In genomic region chr17:38741853-38742421, GRCh38 we compare ENCODE assay signal across 10 cellular contexts. TPM values are rescaled to one million over a fixed set of nuclear protein-coding genes. Genes with fewer than 3 reads are reported as not detected.
DNase-seq lines count a peak whose midpoint lies in the region; ATAC-seq, FAIRE-seq and TF ChIP-seq lines count a peak whose summit lies in the region.
"Had no signal": no experiment of that assay in that cellular context is flagged by ENCODE, and none has a peak within 500 bp of the region (broad histone marks: within the 10 kb centered on the region; RNA-seq: fewer than 3 reads in every experiment).

No MANE protein-coding gene starts in this region.

- DNase-seq in LNCaP clone FGC (ENCODE audit: low read depth) (peak; percentile 79), body of pancreas (peak; percentile 92 to 95 (median 95)), HepG2 (ENCODE audit: low spot score) (no peak), neuronal stem cell (ENCODE audit: low spot score) (no peak), amygdala (lab: John Stamatoyannopoulos, UW) (no peak)
- no peak for DNase-seq in activated naive CD8-positive, alpha-beta T cell treated with anti-CD3 and anti-CD28 coated beads for 36 hours
- DNase-seq: activated B cell treated with CpG ODN at 0.5 μM for 24 hours, NCI-H526 treated with DMSO at 0.1 percent for 48 hours had no signal

- H3K4me1 Mint-ChIP-seq in activated naive CD8-positive, alpha-beta T cell treated with anti-CD3 and anti-CD28 coated beads for 36 hours, result peaks cover 11% of the 10 kb centered on the region

- H3K9me3 Mint-ChIP-seq in activated naive CD8-positive, alpha-beta T cell treated with anti-CD3 and anti-CD28 coated beads for 36 hours, result no peaks in the 10 kb centered on the region
- H3K9me3 Mint-ChIP-seq: activated B cell treated with CpG ODN at 0.5 μM for 24 hours had no signal

- TF ChIP-seq CTCF in LNCaP clone FGC (IDR thresholded peaks at IDR 0.05; ENCODE audit: control insufficient read depth, extremely low read depth, insufficient read depth), result no peak
- TF ChIP-seq CTCF in body of pancreas (IDR thresholded peaks at IDR 0.05), result no peak
- TF ChIP-seq CTCF in HepG2 (CRISPR knock-in tag; IDR thresholded peaks at IDR 0.05), result no peak

- H3K9me3 ChIP-seq in body of pancreas (no peaks in the 10 kb centered on the region), HepG2 (ENCODE audit: low read length) (no peaks in the 10 kb centered on the region), stomach smooth muscle (ENCODE audit: control insufficient read depth in 2 of 2, low read length in 2 of 2) (no peaks in the 10 kb centered on the region), neuronal stem cell (replicated peaks in 1 of 2; ENCODE audit: control insufficient read depth in 2 of 2, insufficient read depth in 1 of 2, low read depth in 1 of 2, low read length in 2 of 2) (no peaks in the 10 kb centered on the region)

- TF ChIP-seq RAD21 in HepG2 (CRISPR knock-in tag; IDR thresholded peaks at IDR 0.05), result no peak

- BruUV-seq in HepG2 (replicated peaks; lab: Mats Ljungman, UMichigan), result no TSS peak

- H3K27ac Mint-ChIP-seq in activated naive CD8-positive, alpha-beta T cell treated with anti-CD3 and anti-CD28 coated beads for 36 hours, result no peak overlapping the region
- H3K27ac Mint-ChIP-seq: activated B cell treated with CpG ODN at 0.5 μM for 24 hours had no signal

- peaks cover 0 to 13% of the 10 kb centered on the region in 2 donors for H3K36me3 ChIP-seq in body of pancreas (replicated peaks in 1 of 2; ENCODE audit: insufficient read depth in 1 of 2, low read depth in 2 of 2)
- H3K36me3 ChIP-seq in HepG2 (replicated peaks in 1 of 2; ENCODE audit: control insufficient read depth in 1 of 2, insufficient read depth in 2 of 2, low read length in 2 of 2), result peaks cover 26 to 46% of the 10 kb centered on the region in 2 experiments
- H3K36me3 ChIP-seq in stomach smooth muscle (ENCODE audit: control insufficient read depth in 2 of 2, insufficient read depth in 2 of 2, low read length in 2 of 2), result peaks cover 6 to 11% of the 10 kb centered on the region in 2 donors
- peaks cover 31 to 65% of the 10 kb centered on the region in 2 donors for H3K36me3 ChIP-seq in neuronal stem cell (replicated peaks in 1 of 2; ENCODE audit: control insufficient read depth in 2 of 2, insufficient read depth in 2 of 2, low read length in 2 of 2)

- no peak overlapping the region for H2AFZ ChIP-seq in HepG2 (ENCODE audit: low read length)
- no peak overlapping the region for H2AFZ ChIP-seq in neuronal stem cell (ENCODE audit: low read length)

- H3K14ac ChIP-seq in neuronal stem cell (ENCODE audit: low read length), result no peak overlapping the region

- no peaks in the 10 kb centered on the region for H3K36me3 Mint-ChIP-seq in activated naive CD8-positive, alpha-beta T cell treated with anti-CD3 and anti-CD28 coated beads for 36 hours

- FAIRE-seq in HepG2 (lab: Jason Lieb, UNC), result no peak

- ATAC-seq in body of pancreas (peak; percentile 89), HepG2 (no peak), GM18519 (IDR thresholded peaks at IDR 0.05; ENCODE audit: low FRiP score, unreplicated experiment) (no peak)

- POLR2A ChIA-PET in HepG2 (lab: Yijun Ruan, JAX), result interaction anchor here (1.9 kb wide), 1 partner anchor 11 kb away, joined by 7 read pairs; the partner anchor contains the start of gene CISD3

- intact Hi-C loops in body of pancreas (cut with DNase I), result no loop called here
- intact Hi-C loops in HepG2 (cut with micrococcal nuclease; ENCODE audit: unreplicated experiment), result no loop called here

- H3K4ac ChIP-seq in neuronal stem cell (ENCODE audit: low read length), result no peak overlapping the region

- in situ Hi-C loops in HepG2 (cut with HindIII; ENCODE audit: extremely low pct_ligation_motif_present, low pct_unique_long_range_greater_than_20kb), result no loop called here

- H3K4me2 ChIP-seq in HepG2 (ENCODE audit: low read depth, low read length) (no peak overlapping the region), neuronal stem cell (ENCODE audit: insufficient read depth, low read length, poor library complexity, severe bottlenecking) (no peak overlapping the region)

- no peak overlapping the region for H4K8ac ChIP-seq in neuronal stem cell (ENCODE audit: low read depth, low read length)

- peak overlapping the region; percentile 26 for H3K4me3 ChIP-seq in LNCaP clone FGC (ENCODE audit: low read depth, low read length)
- H3K4me3 ChIP-seq in body of pancreas, result no peak overlapping the region
- H3K4me3 ChIP-seq in HepG2 (replicated peaks in 1 of 3; ENCODE audit: insufficient read depth in 1 of 3, low read depth in 2 of 3, low read length in 3 of 3), result no peak overlapping the region; a peak in 1 of 6 replicates
- H3K4me3 ChIP-seq in stomach smooth muscle (ENCODE audit: low read length in 2 of 2), result peak overlapping the region; percentile 22 to 52
- no peak overlapping the region for H3K4me3 ChIP-seq in neuronal stem cell (ENCODE audit: low read length in 2 of 2)

- H4K20me1 ChIP-seq in HepG2 (ENCODE audit: insufficient read depth, low read length), result peaks cover 30% of the 10 kb centered on the region

- H4K91ac ChIP-seq in neuronal stem cell (ENCODE audit: low read depth, low read length, poor library complexity), result no peak overlapping the region

- H2BK5ac ChIP-seq in neuronal stem cell (ENCODE audit: low read length), result no peak overlapping the region

- TF ChIP-seq EP300 in HepG2 (IDR thresholded peaks at IDR 0.05; ENCODE audit: low read depth in 2 of 2, low read length in 2 of 2) (no peak), HepG2 (CRISPR knock-in tag; IDR thresholded peaks at IDR 0.05; ENCODE audit: borderline replicate concordance) (no peak)

- H3K27me3 ChIP-seq in body of pancreas (no peaks in the 10 kb centered on the region), HepG2 (ENCODE audit: control insufficient read depth in 1 of 2, insufficient read depth in 2 of 2, low read length in 2 of 2) (no peaks in the 10 kb centered on the region), stomach smooth muscle (ENCODE audit: control insufficient read depth in 1 of 2, insufficient read depth in 2 of 2, low read length in 2 of 2) (no peaks in the 10 kb centered on the region), neuronal stem cell (ENCODE audit: control insufficient read depth in 3 of 3, insufficient read depth in 3 of 3, low read depth in 1 of 3, low read length in 3 of 3) (no peaks in the 10 kb centered on the region)

- no peak overlapping the region for H3K23ac ChIP-seq in neuronal stem cell (ENCODE audit: low read depth, low read length, poor library complexity)

- H3K27me3 Mint-ChIP-seq in activated naive CD8-positive, alpha-beta T cell treated with anti-CD3 and anti-CD28 coated beads for 36 hours, result peaks cover 32% of the 10 kb centered on the region

- CTCF ChIA-PET in HepG2 (lab: Yijun Ruan, JAX; ENCODE audit: low intra/inter-chr PET ratio, low total read pairs), result no interaction called here

- peaks cover 30% of the 10 kb centered on the region for H3K79me1 ChIP-seq in neuronal stem cell (ENCODE audit: low read depth, low read length)

- H3K18ac ChIP-seq in neuronal stem cell (ENCODE audit: low read length), result no peak overlapping the region

- peaks cover 52% of the 10 kb centered on the region for H3K4me1 ChIP-seq in body of pancreas
- peaks cover 56% of the 10 kb centered on the region for H3K4me1 ChIP-seq in HepG2 (ENCODE audit: insufficient read depth, low read length)
- H3K4me1 ChIP-seq in stomach smooth muscle (ENCODE audit: control insufficient read depth, insufficient read depth, low read length), result peaks cover 44% of the 10 kb centered on the region
- peaks cover 23 to 25% of the 10 kb centered on the region in 2 donors for H3K4me1 ChIP-seq in neuronal stem cell (ENCODE audit: control insufficient read depth in 2 of 2, insufficient read depth in 1 of 2, low read depth in 1 of 2, low read length in 2 of 2)

- no peak overlapping the region for H2BK12ac ChIP-seq in neuronal stem cell (ENCODE audit: low read length)

- H3K4me3 Mint-ChIP-seq in activated naive CD8-positive, alpha-beta T cell treated with anti-CD3 and anti-CD28 coated beads for 36 hours, result no peak overlapping the region
- H3K4me3 Mint-ChIP-seq: activated B cell treated with CpG ODN at 0.5 μM for 24 hours had no signal

- H3K27ac ChIP-seq in body of pancreas, result peak overlapping the region; percentile 78 to 95 (median 84)
- H3K27ac ChIP-seq in HepG2 (ENCODE audit: extremely low read length, insufficient read depth, low read length), result peak overlapping the region; percentile 48
- H3K27ac ChIP-seq in stomach smooth muscle (ENCODE audit: low read length), result peak overlapping the region; percentile 85
- no peak overlapping the region for H3K27ac ChIP-seq in neuronal stem cell (replicated peaks; ENCODE audit: low read length)

- WGBS in body of pancreas, 2 donors, result 13 to 23% methylated on average over 4 to 8 of the region's 8 CpGs
- 81% methylated on average over 8 of the region's 8 CpGs for WGBS in HepG2 (ENCODE audit: low lambda C conversion rate)
- no CpG with 5 or more reads among the region's 8 CpGs for WGBS in neuronal stem cell (ENCODE audit: extremely low coverage in 2 of 2, insufficient read length in 2 of 2, insufficient replicate concordance in 1 of 2), 2 donors

- H2AK5ac ChIP-seq in neuronal stem cell (ENCODE audit: low read depth, low read length), result no peak overlapping the region

- H3K79me2 ChIP-seq in HepG2 (ENCODE audit: insufficient read depth, low read length), result peaks cover 67% of the 10 kb centered on the region

- peak in 2 of 3 donors; percentile 54 to 62 for TF ChIP-seq POLR2A in body of pancreas (IDR thresholded peaks at IDR 0.05)
- no peak for TF ChIP-seq POLR2A in HepG2 (IDR thresholded peaks at IDR 0.05; ENCODE audit: insufficient read depth in 1 of 2, low read depth in 2 of 2, low read length in 2 of 2)

- no peak overlapping the region for H2BK120ac ChIP-seq in neuronal stem cell (ENCODE audit: low read depth, low read length)

- no peak overlapping the region for H2BK15ac ChIP-seq in neuronal stem cell (ENCODE audit: low read length)

- H3K9ac ChIP-seq in HepG2 (ENCODE audit: insufficient read depth, low read depth, low read length) (0 out of 2 replicates have a peak overlapping the region, but pooled peaks have one; percentile 12), stomach smooth muscle (ENCODE audit: low read length in 2 of 2) (peak overlapping the region; percentile 47 to 48), neuronal stem cell (ENCODE audit: low read depth, low read length, poor library complexity) (no peak overlapping the region)

RNA-seq across cellular contexts. Expression of gene PCGF2, which starts 6.2 kb away (rescaled TPM):
- 1 to 10 TPM; 5.9 to 9.3 TPM for total RNA-seq in body of pancreas
- 11.6 and 11.7 TPM in 2 replicates for total RNA-seq in HepG2 (2016; rRNA removed; fragmentation: Illumina TruSeq; extraction: Trizol)
- total RNA-seq in HepG2 (2016; cell fraction: cytosol; rRNA removed; fragmentation: Illumina TruSeq; extraction: Trizol; ENCODE audit: low read depth), result 12.6 and 19.2 TPM in 2 replicates
- 8.9 and 11.5 TPM in 2 replicates for total RNA-seq in HepG2 (2016; cell fraction: insoluble cytoplasmic fraction; rRNA removed; fragmentation: Illumina TruSeq; extraction: Trizol)
- total RNA-seq in HepG2 (2016; cell fraction: membrane; rRNA removed; fragmentation: Illumina TruSeq; extraction: Trizol), result 33.3 and 35.3 TPM in 2 replicates
- total RNA-seq in HepG2 (2016; cell fraction: nucleus; rRNA removed; fragmentation: Illumina TruSeq; extraction: Trizol), result 13.3 and 14.9 TPM in 2 replicates
- 29.4 and 30.6 TPM in 2 replicates for polyA plus RNA-seq in HepG2 (2011; rRNA removed)
- 18.7 and 30.8 TPM in 2 replicates for polyA plus RNA-seq in HepG2 (2011; cell fraction: cytosol; rRNA removed)
- 53.9 and 68.1 TPM in 2 replicates for polyA plus RNA-seq in HepG2 (2011; cell fraction: nucleus; rRNA removed)
- polyA plus RNA-seq in HepG2 (2012), result 32.6 and 40.9 TPM in 2 replicates
- 194 and 224 TPM in 2 replicates for polyA plus RNA-seq in HepG2 (2016; cell fraction: cytosol; fragmentation: Illumina TruSeq; extraction: Trizol; ENCODE audit: low read depth)
- polyA plus RNA-seq in HepG2 (2016; cell fraction: insoluble cytoplasmic fraction; fragmentation: Illumina TruSeq; extraction: Trizol; ENCODE audit: low read depth), result 44.1 and 62.1 TPM in 2 replicates
- polyA plus RNA-seq in HepG2 (2016; cell fraction: membrane; fragmentation: Illumina TruSeq; extraction: Trizol; ENCODE audit: low read depth), result 209 and 253 TPM in 2 replicates
- 85.1 and 95.0 TPM in 2 replicates for polyA plus RNA-seq in HepG2 (2016; cell fraction: nucleus; fragmentation: Illumina TruSeq; extraction: Trizol; ENCODE audit: insufficient read depth, low read depth)
- polyA minus RNA-seq in HepG2 (2011; rRNA and poly(A)+ RNA removed; ENCODE audit: low replicate concordance), result 11.1 and 38.8 TPM in 2 replicates
- 30.5 and 32.4 TPM in 2 replicates for polyA minus RNA-seq in HepG2 (2011; cell fraction: cytosol; rRNA and poly(A)+ RNA removed)
- 13.9 and 14.2 TPM in 2 replicates for polyA minus RNA-seq in HepG2 (2011; cell fraction: nucleus; rRNA and poly(A)+ RNA removed)
- 74.0 TPM for polyA plus RNA-seq in neuronal stem cell (2013, experiment 1 of 2)
- polyA plus RNA-seq in neuronal stem cell (2013, experiment 2 of 2), result 69.4 TPM
- under 1 TPM; 0.40 to 0.74 TPM for total RNA-seq in activated naive CD8-positive, alpha-beta T cell treated with anti-CD3 and anti-CD28 coated beads for 36 hours
- total RNA-seq: activated B cell treated with CpG ODN at 0.5 μM for 24 hours had no signal

RNA-seq across cellular contexts. Expression of gene PSMB3, which starts 10.6 kb away (rescaled TPM):
- total RNA-seq in body of pancreas (10 to 100 TPM; 68.2 to 99.2 TPM), HepG2 (2016; rRNA removed; fragmentation: Illumina TruSeq; extraction: Trizol) (517 and 688 TPM in 2 replicates)
- total RNA-seq in HepG2 (2016; cell fraction: cytosol; rRNA removed; fragmentation: Illumina TruSeq; extraction: Trizol; ENCODE audit: low read depth), result 265 and 305 TPM in 2 replicates
- total RNA-seq in HepG2 (2016; cell fraction: insoluble cytoplasmic fraction; rRNA removed; fragmentation: Illumina TruSeq; extraction: Trizol), result 517 and 718 TPM in 2 replicates
- 175 and 189 TPM in 2 replicates for total RNA-seq in HepG2 (2016; cell fraction: membrane; rRNA removed; fragmentation: Illumina TruSeq; extraction: Trizol)
- 146 and 163 TPM in 2 replicates for total RNA-seq in HepG2 (2016; cell fraction: nucleus; rRNA removed; fragmentation: Illumina TruSeq; extraction: Trizol)
- 317 and 366 TPM in 2 replicates for polyA plus RNA-seq in HepG2 (2011; rRNA removed)
- 470 and 640 TPM in 2 replicates for polyA plus RNA-seq in HepG2 (2011; cell fraction: cytosol; rRNA removed)
- polyA plus RNA-seq in HepG2 (2011; cell fraction: nucleus; rRNA removed), result 121 and 122 TPM in 2 replicates
- 167 and 213 TPM in 2 replicates for polyA plus RNA-seq in HepG2 (2012)
- 206 and 222 TPM in 2 replicates for polyA plus RNA-seq in HepG2 (2016; cell fraction: cytosol; fragmentation: Illumina TruSeq; extraction: Trizol; ENCODE audit: low read depth)
- polyA plus RNA-seq in HepG2 (2016; cell fraction: insoluble cytoplasmic fraction; fragmentation: Illumina TruSeq; extraction: Trizol; ENCODE audit: low read depth), result 578 and 618 TPM in 2 replicates
- 134 and 136 TPM in 2 replicates for polyA plus RNA-seq in HepG2 (2016; cell fraction: membrane; fragmentation: Illumina TruSeq; extraction: Trizol; ENCODE audit: low read depth)
- polyA plus RNA-seq in HepG2 (2016; cell fraction: nucleus; fragmentation: Illumina TruSeq; extraction: Trizol; ENCODE audit: insufficient read depth, low read depth), result 227 and 228 TPM in 2 replicates
- 383 and 657 TPM in 2 replicates for polyA minus RNA-seq in HepG2 (2011; rRNA and poly(A)+ RNA removed; ENCODE audit: low replicate concordance)
- 84.9 and 103 TPM in 2 replicates for polyA minus RNA-seq in HepG2 (2011; cell fraction: cytosol; rRNA and poly(A)+ RNA removed)
- 32.9 and 35.0 TPM in 2 replicates for polyA minus RNA-seq in HepG2 (2011; cell fraction: nucleus; rRNA and poly(A)+ RNA removed)
- 263 TPM for polyA plus RNA-seq in neuronal stem cell (2013, experiment 1 of 2)
- 265 TPM for polyA plus RNA-seq in neuronal stem cell (2013, experiment 2 of 2)
- total RNA-seq in activated naive CD8-positive, alpha-beta T cell treated with anti-CD3 and anti-CD28 coated beads for 36 hours, result 100 to 1,000 TPM; 284 to 288 TPM

RNA-seq across cellular contexts. Expression of gene CISD3, which starts 11.8 kb away (rescaled TPM):
- total RNA-seq in body of pancreas (10 to 100 TPM; 11.2 TPM), HepG2 (2016; rRNA removed; fragmentation: Illumina TruSeq; extraction: Trizol) (34.1 and 42.6 TPM in 2 replicates)
- 64.2 and 89.3 TPM in 2 replicates for total RNA-seq in HepG2 (2016; cell fraction: cytosol; rRNA removed; fragmentation: Illumina TruSeq; extraction: Trizol; ENCODE audit: low read depth)
- 38.9 and 39.2 TPM in 2 replicates for total RNA-seq in HepG2 (2016; cell fraction: insoluble cytoplasmic fraction; rRNA removed; fragmentation: Illumina TruSeq; extraction: Trizol)
- 72.8 and 92.2 TPM in 2 replicates for total RNA-seq in HepG2 (2016; cell fraction: membrane; rRNA removed; fragmentation: Illumina TruSeq; extraction: Trizol)
- 12.0 and 15.5 TPM in 2 replicates for total RNA-seq in HepG2 (2016; cell fraction: nucleus; rRNA removed; fragmentation: Illumina TruSeq; extraction: Trizol)
- polyA plus RNA-seq in HepG2 (2011; rRNA removed), result 30.0 and 34.9 TPM in 2 replicates
- 15.0 and 24.9 TPM in 2 replicates for polyA plus RNA-seq in HepG2 (2011; cell fraction: cytosol; rRNA removed)
- 10.7 and 11.5 TPM in 2 replicates for polyA plus RNA-seq in HepG2 (2011; cell fraction: nucleus; rRNA removed)
- 34.2 TPM in 2 replicates for polyA plus RNA-seq in HepG2 (2012)
- polyA plus RNA-seq in HepG2 (2016; cell fraction: cytosol; fragmentation: Illumina TruSeq; extraction: Trizol; ENCODE audit: low read depth), result 183 and 249 TPM in 2 replicates
- 69.7 and 77.8 TPM in 2 replicates for polyA plus RNA-seq in HepG2 (2016; cell fraction: insoluble cytoplasmic fraction; fragmentation: Illumina TruSeq; extraction: Trizol; ENCODE audit: low read depth)
- 135 and 168 TPM in 2 replicates for polyA plus RNA-seq in HepG2 (2016; cell fraction: membrane; fragmentation: Illumina TruSeq; extraction: Trizol; ENCODE audit: low read depth)
- 46.2 and 46.8 TPM in 2 replicates for polyA plus RNA-seq in HepG2 (2016; cell fraction: nucleus; fragmentation: Illumina TruSeq; extraction: Trizol; ENCODE audit: insufficient read depth, low read depth)
- 16.1 and 27.0 TPM in 2 replicates for polyA minus RNA-seq in HepG2 (2011; rRNA and poly(A)+ RNA removed; ENCODE audit: low replicate concordance)
- 7.2 and 7.7 TPM in 2 replicates for polyA minus RNA-seq in HepG2 (2011; cell fraction: cytosol; rRNA and poly(A)+ RNA removed)
- polyA minus RNA-seq in HepG2 (2011; cell fraction: nucleus; rRNA and poly(A)+ RNA removed), result 7.1 and 8.1 TPM in 2 replicates
- 4.7 TPM for polyA plus RNA-seq in neuronal stem cell (2013, experiment 1 of 2)
- 4.8 TPM for polyA plus RNA-seq in neuronal stem cell (2013, experiment 2 of 2)
- total RNA-seq in activated naive CD8-positive, alpha-beta T cell treated with anti-CD3 and anti-CD28 coated beads for 36 hours, result 10 to 100 TPM; 54.3 to 57.4 TPM

RNA-seq across cellular contexts. Expression of gene MLLT6, which starts 36.9 kb away (rescaled TPM):
- 100 to 1,000 TPM in 1 of 2 donors, 10 to 100 TPM in 1; 90.8 to 121 TPM for total RNA-seq in body of pancreas
- total RNA-seq in HepG2 (2016; rRNA removed; fragmentation: Illumina TruSeq; extraction: Trizol), result 27.6 and 50.7 TPM in 2 replicates
- 41.1 and 41.6 TPM in 2 replicates for total RNA-seq in HepG2 (2016; cell fraction: cytosol; rRNA removed; fragmentation: Illumina TruSeq; extraction: Trizol; ENCODE audit: low read depth)
- 23.9 and 54.9 TPM in 2 replicates for total RNA-seq in HepG2 (2016; cell fraction: insoluble cytoplasmic fraction; rRNA removed; fragmentation: Illumina TruSeq; extraction: Trizol)
- 44.6 and 48.3 TPM in 2 replicates for total RNA-seq in HepG2 (2016; cell fraction: membrane; rRNA removed; fragmentation: Illumina TruSeq; extraction: Trizol)
- 51.1 and 58.3 TPM in 2 replicates for total RNA-seq in HepG2 (2016; cell fraction: nucleus; rRNA removed; fragmentation: Illumina TruSeq; extraction: Trizol)
- 69.5 TPM in 2 replicates for polyA plus RNA-seq in HepG2 (2011; rRNA removed)
- polyA plus RNA-seq in HepG2 (2011; cell fraction: cytosol; rRNA removed), result 20.9 and 26.0 TPM in 2 replicates
- 261 and 305 TPM in 2 replicates for polyA plus RNA-seq in HepG2 (2011; cell fraction: nucleus; rRNA removed)
- 56.0 and 70.4 TPM in 2 replicates for polyA plus RNA-seq in HepG2 (2012)
- polyA plus RNA-seq in HepG2 (2016; cell fraction: cytosol; fragmentation: Illumina TruSeq; extraction: Trizol; ENCODE audit: low read depth), result 2.1 and 3.2 TPM in 2 replicates
- 25.3 and 28.2 TPM in 2 replicates for polyA plus RNA-seq in HepG2 (2016; cell fraction: insoluble cytoplasmic fraction; fragmentation: Illumina TruSeq; extraction: Trizol; ENCODE audit: low read depth)
- polyA plus RNA-seq in HepG2 (2016; cell fraction: membrane; fragmentation: Illumina TruSeq; extraction: Trizol; ENCODE audit: low read depth), result 10.7 and 10.9 TPM in 2 replicates
- 142 and 147 TPM in 2 replicates for polyA plus RNA-seq in HepG2 (2016; cell fraction: nucleus; fragmentation: Illumina TruSeq; extraction: Trizol; ENCODE audit: insufficient read depth, low read depth)
- polyA minus RNA-seq in HepG2 (2011; rRNA and poly(A)+ RNA removed; ENCODE audit: low replicate concordance), result 89.8 and 99.9 TPM in 2 replicates
- polyA minus RNA-seq in HepG2 (2011; cell fraction: cytosol; rRNA and poly(A)+ RNA removed), result 29.2 and 32.2 TPM in 2 replicates
- polyA minus RNA-seq in HepG2 (2011; cell fraction: nucleus; rRNA and poly(A)+ RNA removed), result 156 and 194 TPM in 2 replicates
- 14.2 TPM for polyA plus RNA-seq in neuronal stem cell (2013, experiment 1 of 2)
- polyA plus RNA-seq in neuronal stem cell (2013, experiment 2 of 2), result 14.1 TPM
- 100 to 1,000 TPM; 125 to 130 TPM for total RNA-seq in activated naive CD8-positive, alpha-beta T cell treated with anti-CD3 and anti-CD28 coated beads for 36 hours

RNA-seq across cellular contexts. Expression of gene PIP4K2B, which starts 57.4 kb away (rescaled TPM):
- total RNA-seq in body of pancreas (10 to 100 TPM; 20.2 to 30.3 TPM), HepG2 (2016; rRNA removed; fragmentation: Illumina TruSeq; extraction: Trizol) (54.0 and 63.6 TPM in 2 replicates)
- total RNA-seq in HepG2 (2016; cell fraction: cytosol; rRNA removed; fragmentation: Illumina TruSeq; extraction: Trizol; ENCODE audit: low read depth), result 24.2 and 25.6 TPM in 2 replicates
- 50.9 and 54.9 TPM in 2 replicates for total RNA-seq in HepG2 (2016; cell fraction: insoluble cytoplasmic fraction; rRNA removed; fragmentation: Illumina TruSeq; extraction: Trizol)
- 49.8 and 54.0 TPM in 2 replicates for total RNA-seq in HepG2 (2016; cell fraction: membrane; rRNA removed; fragmentation: Illumina TruSeq; extraction: Trizol)
- total RNA-seq in HepG2 (2016; cell fraction: nucleus; rRNA removed; fragmentation: Illumina TruSeq; extraction: Trizol), result 32.5 and 37.2 TPM in 2 replicates
- polyA plus RNA-seq in HepG2 (2011; rRNA removed), result 20.4 and 24.5 TPM in 2 replicates
- polyA plus RNA-seq in HepG2 (2011; cell fraction: cytosol; rRNA removed), result 18.5 and 20.4 TPM in 2 replicates
- polyA plus RNA-seq in HepG2 (2011; cell fraction: nucleus; rRNA removed), result 45.9 and 55.3 TPM in 2 replicates
- polyA plus RNA-seq in HepG2 (2012), result 22.2 and 27.9 TPM in 2 replicates
- polyA plus RNA-seq in HepG2 (2016; cell fraction: cytosol; fragmentation: Illumina TruSeq; extraction: Trizol; ENCODE audit: low read depth), result 12.9 and 15.0 TPM in 2 replicates
- 41.7 and 46.6 TPM in 2 replicates for polyA plus RNA-seq in HepG2 (2016; cell fraction: insoluble cytoplasmic fraction; fragmentation: Illumina TruSeq; extraction: Trizol; ENCODE audit: low read depth)
- 27.7 and 30.2 TPM in 2 replicates for polyA plus RNA-seq in HepG2 (2016; cell fraction: membrane; fragmentation: Illumina TruSeq; extraction: Trizol; ENCODE audit: low read depth)
- 62.7 and 68.7 TPM in 2 replicates for polyA plus RNA-seq in HepG2 (2016; cell fraction: nucleus; fragmentation: Illumina TruSeq; extraction: Trizol; ENCODE audit: insufficient read depth, low read depth)
- polyA minus RNA-seq in HepG2 (2011; rRNA and poly(A)+ RNA removed; ENCODE audit: low replicate concordance), result 76.9 and 79.2 TPM in 2 replicates
- 17.3 and 17.5 TPM in 2 replicates for polyA minus RNA-seq in HepG2 (2011; cell fraction: cytosol; rRNA and poly(A)+ RNA removed)
- polyA minus RNA-seq in HepG2 (2011; cell fraction: nucleus; rRNA and poly(A)+ RNA removed), result 12.9 and 14.0 TPM in 2 replicates
- 43.4 TPM for polyA plus RNA-seq in neuronal stem cell (2013, experiment 1 of 2)
- 45.5 TPM for polyA plus RNA-seq in neuronal stem cell (2013, experiment 2 of 2)
- 10 to 100 TPM; 39.6 to 41.1 TPM for total RNA-seq in activated naive CD8-positive, alpha-beta T cell treated with anti-CD3 and anti-CD28 coated beads for 36 hours

Comparison
In these comparisons a context has a peak if more than half of its experiments do, and no peak if none do; other contexts are left out.
1. DNase-seq: peak in LNCaP clone FGC (single experiment) and body of pancreas (4 of 4); none in HepG2 (single experiment), neuronal stem cell (single experiment), activated naive CD8-positive, alpha-beta T cell treated with anti-CD3 and anti-CD28 coated beads for 36 hours (single experiment) and amygdala (0 of 56).
2. H3K4me3 ChIP-seq: peak in LNCaP clone FGC (single experiment) and stomach smooth muscle (2 of 2); none in body of pancreas (0 of 2), HepG2 (0 of 3) and neuronal stem cell (0 of 2).
3. POLR2A ChIP-seq: peak in body of pancreas (2 of 3); none in HepG2 (0 of 2).